ENCODE assay signal across 7 cellular contexts in genomic region chr22:39172265-39173049, GRCh38. TPM values are rescaled to one million over a fixed set of nuclear protein-coding genes. Genes with fewer than 3 reads are reported as not detected.
DNase-seq lines count a peak whose midpoint lies in the region; ATAC-seq, FAIRE-seq and TF ChIP-seq lines count a peak whose summit lies in the region.
"Not testable (repeated sequence)": the region's sequence is repeated elsewhere in the genome, so short reads cannot be mapped to it uniquely, and the experiment has no call there.

No MANE protein-coding gene starts in this region.

- H3K23me2 ChIP-seq in H9 (ENCODE audit: insufficient read length, low read depth, low read length, poor library complexity, severe bottlenecking) = not testable (repeated sequence)

- H2AK5ac ChIP-seq in H9 (ENCODE audit: insufficient read length, low read length) = not testable (repeated sequence)

- not testable (repeated sequence) for H3K36me3 Mint-ChIP-seq in H9 (ENCODE audit: insufficient read depth in 1 of 3, low read depth in 3 of 3); activated naive CD4-positive, alpha-beta T cell treated with anti-CD3 and anti-CD28 coated beads, Interleukin-2, amount 10 ng/mL, durations not matched to agents 7 days and 5 days; natural killer cell treated with Interleukin-12 subunit alpha and Interleukin-12 subunit beta and Interleukin-15 and Interleukin-18, amount 100 ng/mL, for 72 hours

- not testable (repeated sequence) for H3K9me1 ChIP-seq in endothelial cell of umbilical vein (replicated peaks; ENCODE audit: control insufficient read depth, extremely low read depth, insufficient read depth, low read length)

- H3K4me3 Mint-ChIP-seq in H9 = peak overlapping the region in 1 of 2 experiments; percentile 34; a peak in 2 of 5 replicates
- H3K4me3 Mint-ChIP-seq in activated naive CD4-positive, alpha-beta T cell treated with anti-CD3 and anti-CD28 coated beads, Interleukin-2, amount 10 ng/mL, durations not matched to agents 7 days and 5 days = not testable (repeated sequence)
- peak overlapping the region; percentile 79 for H3K4me3 Mint-ChIP-seq in natural killer cell treated with Interleukin-12 subunit alpha and Interleukin-12 subunit beta and Interleukin-15 and Interleukin-18, amount 100 ng/mL, for 72 hours

- BruUV-seq in endothelial cell of umbilical vein (replicated peaks; lab: Mats Ljungman, UMichigan) = not testable (repeated sequence)

- WGBS in H9 (ENCODE audit: extremely low coverage, insufficient read length, low lambda C conversion rate) = no CpG with 5 or more reads among the region's 11 CpGs

- H3K4me1 ChIP-seq in H9 (ENCODE audit: insufficient read depth, low read length) (peaks cover 16% of the 10 kb centered on the region; the same call in 1 of the 2 replicates), endothelial cell of umbilical vein (ENCODE audit: control insufficient read depth, extremely low read depth, insufficient read depth, low read length) (peaks cover 62% of the 10 kb centered on the region), skeletal muscle tissue (ENCODE audit: control insufficient read depth in 3 of 3, insufficient read depth in 3 of 3, low read length in 3 of 3) (peaks cover 57 to 60% (median 60%) of the 10 kb centered on the region in 3 donors)

- peak overlapping the region; percentile 11; the same call in 1 of the 2 replicates for H3K4ac ChIP-seq in H9 (ENCODE audit: low read depth, low read length)

- H2BK20ac ChIP-seq in H9 (ENCODE audit: low read depth, low read length, poor library complexity, severe bottlenecking) = not testable (repeated sequence)

- H3K79me2 ChIP-seq in H9 (ENCODE audit: insufficient read depth, low read length); endothelial cell of umbilical vein (ENCODE audit: control insufficient read depth, insufficient read depth, low read length): not testable (repeated sequence)

- peaks cover 63 to 79% of the 10 kb centered on the region in 2 experiments for H3K4me1 Mint-ChIP-seq in H9
- H3K4me1 Mint-ChIP-seq in activated naive CD4-positive, alpha-beta T cell treated with anti-CD3 and anti-CD28 coated beads, Interleukin-2, amount 10 ng/mL, durations not matched to agents 7 days and 5 days = peaks cover 45% of the 10 kb centered on the region
- H3K4me1 Mint-ChIP-seq in natural killer cell treated with Interleukin-12 subunit alpha and Interleukin-12 subunit beta and Interleukin-15 and Interleukin-18, amount 100 ng/mL, for 72 hours (ENCODE audit: low read depth in 2 of 2) = peaks cover 27 to 35% of the 10 kb centered on the region in 2 donors

- peak overlapping the region; percentile 44 for H3K27ac ChIP-seq in H9 (ENCODE audit: insufficient read length, low read depth, low read length)
- H3K27ac ChIP-seq in RWPE1 = peak overlapping the region; percentile 93
- peak overlapping the region; percentile 99 for H3K27ac ChIP-seq in endothelial cell of umbilical vein (ENCODE audit: insufficient read depth, low read depth, low read length)
- H3K27ac ChIP-seq in skeletal muscle tissue (ENCODE audit: low read depth, low read length) = peak overlapping the region; percentile 85

- H3T11ph ChIP-seq in H9 (ENCODE audit: low read length) = not testable (repeated sequence)

- H3K36me3 ChIP-seq in endothelial cell of umbilical vein (ENCODE audit: control insufficient read depth in 2 of 2, extremely low read depth in 1 of 2, insufficient read depth in 2 of 2, low read length in 2 of 2); skeletal muscle tissue (ENCODE audit: control insufficient read depth in 3 of 3, insufficient read depth in 3 of 3, low read length in 3 of 3): not testable (repeated sequence)

- ATAC-seq in natural killer cell treated with Interleukin-12 subunit alpha and Interleukin-12 subunit beta and Interleukin-15 and Interleukin-18, amount 100 ng/mL, for 72 hours = not testable (repeated sequence)

- not testable (repeated sequence) for TF ChIP-seq CTCF in H9 (conservative IDR thresholded peaks at IDR 0.05); RWPE1 (conservative IDR thresholded peaks at IDR 0.05; ENCODE audit: low read depth); endothelial cell of umbilical vein (IDR thresholded peaks at IDR 0.05; ENCODE audit: extremely low read depth in 1 of 2, insufficient read depth in 1 of 2, low read depth in 1 of 2, low read length in 2 of 2)

- DNase-seq in H9; RWPE1 (ENCODE audit: low spot score); activated naive CD4-positive, alpha-beta T cell treated with anti-CD3 and anti-CD28 coated beads, Interleukin-2, amount 10 ng/mL, durations not matched to agents 7 days and 5 days; endothelial cell of umbilical vein (ENCODE audit: low read depth, low spot score); natural killer cell treated with Interleukin-12 subunit alpha and Interleukin-12 subunit beta and Interleukin-15 and Interleukin-18, amount 100 ng/mL, for 72 hours (ENCODE audit: low spot score): not testable (repeated sequence)
- peak; percentile 32 for DNase-seq in left kidney (ENCODE audit: low read depth, low spot score)

- H2AFZ ChIP-seq in H9 (ENCODE audit: low read length); endothelial cell of umbilical vein (ENCODE audit: low read depth, low read length): not testable (repeated sequence)

- not testable (repeated sequence) for H4K5ac ChIP-seq in H9 (ENCODE audit: insufficient read length, low read depth, low read length)

- CTCF ChIA-PET in RWPE1 (lab: Yijun Ruan, JAX) (interaction anchor here (0.7 kb wide), 1 partner anchor 125 kb away, joined by 3 read pairs; no protein-coding TSS in a partner anchor), endothelial cell of umbilical vein (lab: Charles Lee) (interaction anchor here (0.7 to 5.9 kb wide), 8 partner anchors 49 to 139 kb away, joined by 3 to 72 read pairs (median 9); no protein-coding TSS in a partner anchor)
- CTCF ChIA-PET in activated naive CD4-positive, alpha-beta T cell treated with anti-CD3 and anti-CD28 coated beads, Interleukin-2, amount 10 ng/mL, durations not matched to agents 7 days and 5 days (lab: Charles Lee) = interaction anchor here (2.4 to 7.7 kb wide), 4 partner anchors 131 to 357 kb away, joined by 9 to 134 read pairs (median 58); no protein-coding TSS in a partner anchor

- not testable (repeated sequence) for H3K23ac ChIP-seq in H9 (ENCODE audit: insufficient read length, low read depth, low read length)

- intact Hi-C loops in endothelial cell of umbilical vein (cut with micrococcal nuclease) = loop anchor here (10.0 kb wide), 1 partner anchor 352 kb away; the partner anchor contains the start of gene ATF4

- not testable (repeated sequence) for H3K27me3 ChIP-seq in H9 (ENCODE audit: insufficient read depth, low read length); endothelial cell of umbilical vein (ENCODE audit: control insufficient read depth in 2 of 2, insufficient read depth in 2 of 2, low read length in 2 of 2); skeletal muscle tissue (ENCODE audit: control insufficient read depth in 3 of 3, insufficient read depth in 3 of 3, low read length in 3 of 3)

- H4K91ac ChIP-seq in H9 (ENCODE audit: insufficient read length, low read depth, low read length) = peak overlapping the region; percentile 97

- H3K18ac ChIP-seq in H9 (ENCODE audit: insufficient read length, low read depth, low read length) = peak overlapping the region; percentile 98

- H3K9me3 ChIP-seq in H9 (ENCODE audit: control insufficient read depth, low read depth, low read length); endothelial cell of umbilical vein (replicated peaks; ENCODE audit: control insufficient read depth, insufficient read depth, low read length); skeletal muscle tissue (ENCODE audit: control insufficient read depth in 3 of 3, low read length in 3 of 3): not testable (repeated sequence)

- H2BK120ac ChIP-seq in H9 (ENCODE audit: low read depth, low read length, poor library complexity, severe bottlenecking) = not testable (repeated sequence)

- H3K14ac ChIP-seq in H9 (ENCODE audit: insufficient read depth, low read length) = peak overlapping the region; percentile 83; the same call in 1 of the 2 replicates

- not testable (repeated sequence) for H2BK15ac ChIP-seq in H9 (ENCODE audit: low read depth, low read length)

- POLR2A ChIA-PET in RWPE1 (lab: Yijun Ruan, JAX; ENCODE audit: low non-redundant PET) = not testable (repeated sequence)
- POLR2A ChIA-PET in endothelial cell of umbilical vein (lab: Charles Lee) = interaction anchor here (0.7 kb wide), 1 partner anchor 66 kb away, joined by 6 read pairs; no protein-coding TSS in a partner anchor

- not testable (repeated sequence) for H4K20me1 ChIP-seq in H9 (ENCODE audit: control insufficient read depth, insufficient read depth, insufficient read length); endothelial cell of umbilical vein (replicated peaks; ENCODE audit: control insufficient read depth, extremely low read depth, insufficient read depth, low read length)

- peak overlapping the region; percentile 89 for H2BK12ac ChIP-seq in H9 (ENCODE audit: insufficient read length, low read depth, low read length)

- not testable (repeated sequence) for H2BK5ac ChIP-seq in H9 (ENCODE audit: insufficient read length, low read length)

- not testable (repeated sequence) for H3K9me3 Mint-ChIP-seq in H9; activated naive CD4-positive, alpha-beta T cell treated with anti-CD3 and anti-CD28 coated beads, Interleukin-2, amount 10 ng/mL, durations not matched to agents 7 days and 5 days; natural killer cell treated with Interleukin-12 subunit alpha and Interleukin-12 subunit beta and Interleukin-15 and Interleukin-18, amount 100 ng/mL, for 72 hours

- not testable (repeated sequence) for H3K56ac ChIP-seq in H9 (ENCODE audit: insufficient read length, low read depth, low read length)

- dilution Hi-C loops in endothelial cell of umbilical vein (cut with MboI; ENCODE audit: extremely low pct_ligation_motif_present, low sequenced_read_pairs) = not testable (repeated sequence)

- H3K27me3 Mint-ChIP-seq in H9 (ENCODE audit: low read depth); natural killer cell treated with Interleukin-12 subunit alpha and Interleukin-12 subunit beta and Interleukin-15 and Interleukin-18, amount 100 ng/mL, for 72 hours: not testable (repeated sequence)
- peaks cover 17% of the 10 kb centered on the region for H3K27me3 Mint-ChIP-seq in activated naive CD4-positive, alpha-beta T cell treated with anti-CD3 and anti-CD28 coated beads, Interleukin-2, amount 10 ng/mL, durations not matched to agents 7 days and 5 days

- not testable (repeated sequence) for H3K9ac ChIP-seq in H9 (ENCODE audit: extremely low read depth, insufficient read length, low read length)
- H3K9ac ChIP-seq in endothelial cell of umbilical vein (replicated peaks; ENCODE audit: extremely low read depth, insufficient read depth, low read length) = peak overlapping the region; percentile 90
- peak overlapping the region in 2 of 3 donors; percentile 21 to 72 for H3K9ac ChIP-seq in skeletal muscle tissue (ENCODE audit: low read depth in 1 of 3, low read length in 3 of 3)

- TF ChIP-seq POLR2A in endothelial cell of umbilical vein (IDR thresholded peaks at IDR 0.05; ENCODE audit: low read depth, low read length) = not testable (repeated sequence)

- not testable (repeated sequence) for FAIRE-seq in endothelial cell of umbilical vein (lab: Jason Lieb, UNC)

- H3K79me1 ChIP-seq in H9 (ENCODE audit: insufficient read depth, low read depth, low read length, poor library complexity, severe bottlenecking) = not testable (repeated sequence)

- not testable (repeated sequence) for H4K8ac ChIP-seq in H9 (replicated peaks; ENCODE audit: insufficient read length, low read depth, low read length)

- H3K27ac Mint-ChIP-seq in H9 = peak overlapping the region; percentile 86 to 100 (median 98)
- peak overlapping the region; percentile 67 for H3K27ac Mint-ChIP-seq in activated naive CD4-positive, alpha-beta T cell treated with anti-CD3 and anti-CD28 coated beads, Interleukin-2, amount 10 ng/mL, durations not matched to agents 7 days and 5 days
- H3K27ac Mint-ChIP-seq in natural killer cell treated with Interleukin-12 subunit alpha and Interleukin-12 subunit beta and Interleukin-15 and Interleukin-18, amount 100 ng/mL, for 72 hours = not testable (repeated sequence)

- not testable (repeated sequence) for H3K4me3 ChIP-seq in endothelial cell of umbilical vein (replicated peaks in 1 of 3; ENCODE audit: insufficient read depth in 1 of 3, low read depth in 1 of 3, low read length in 3 of 3); skeletal muscle tissue (ENCODE audit: low read length in 3 of 3)

- not testable (repeated sequence) for H3K4me2 ChIP-seq in H9 (ENCODE audit: insufficient read depth, insufficient read length, low read length); endothelial cell of umbilical vein (ENCODE audit: insufficient read depth, low read length)

RNA-seq across cellular contexts. Expression of gene CBX7, which starts 20.0 kb away (rescaled TPM):
- 3.7 and 4.2 TPM in 2 replicates for total RNA-seq in H9 (2021)
- 5.1 and 7.1 TPM in 2 replicates for total RNA-seq in endothelial cell of umbilical vein
- polyA plus RNA-seq in endothelial cell of umbilical vein = 3.4 and 4.0 TPM in 2 replicates
- 1.6 and 2.0 TPM in 2 replicates for polyA plus RNA-seq in endothelial cell of umbilical vein (2011; cell fraction: cytosol; rRNA removed)
- 12.0 and 13.9 TPM in 2 replicates for polyA plus RNA-seq in endothelial cell of umbilical vein (2011; cell fraction: nucleus; rRNA removed)
- 1.7 and 1.9 TPM in 2 replicates for polyA plus RNA-seq in endothelial cell of umbilical vein (2012)
- polyA minus RNA-seq in endothelial cell of umbilical vein = 3.9 and 6.0 TPM in 2 replicates
- polyA minus RNA-seq in endothelial cell of umbilical vein (2011; cell fraction: cytosol; rRNA and poly(A)+ RNA removed) = 2.7 TPM
- 6.1 and 6.7 TPM in 2 replicates for polyA minus RNA-seq in endothelial cell of umbilical vein (2011; cell fraction: nucleus; rRNA and poly(A)+ RNA removed)
- total RNA-seq in natural killer cell treated with Interleukin-12 subunit alpha and Interleukin-12 subunit beta and Interleukin-15 and Interleukin-18, amount 100 ng/mL, for 72 hours = 10 to 100 TPM in 1 of 2 donors, 1 to 10 TPM in 1; 4.9 to 11.1 TPM
- 4.7 TPM for total RNA-seq in skeletal muscle tissue

Comparison
In these comparisons a context has a peak if more than half of its experiments do, and no peak if none do; other contexts are left out.
1. H3K27ac ChIP-seq: peak in every context shown above with its lines; median percentile 99 in endothelial cell of umbilical vein; 93 in RWPE1; 85 in skeletal muscle tissue; 44 in H9.